ENCODE assay signal across 2 cellular contexts in the genomic region with DNA sequence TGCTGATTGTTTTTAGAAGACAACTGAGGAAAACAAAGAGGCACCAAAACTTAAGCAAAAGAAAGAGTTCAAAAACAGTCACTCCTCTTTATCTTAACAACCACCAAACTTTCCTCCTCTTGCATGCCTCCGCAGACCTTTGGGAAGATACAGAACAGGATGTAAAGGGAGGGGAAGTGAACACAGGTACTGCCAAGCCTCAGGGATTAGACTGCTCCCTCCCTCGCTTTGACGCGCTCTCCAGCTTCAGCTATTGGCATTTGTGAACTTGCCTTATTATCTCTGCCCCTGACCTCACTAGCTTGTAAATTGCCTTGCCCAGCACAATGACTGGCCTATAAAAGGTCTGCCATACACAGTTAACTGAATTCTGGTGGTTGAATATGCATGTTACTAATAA.
TF ChIP-seq lines count a peak whose summit lies in the region.

No MANE protein-coding gene starts in this region.

TF ChIP-seq in K562, 482 proteins besides CTCF, POLR2A, EP300 and RAD21:
- no peak for TF ChIP-seq MEF2A (IDR thresholded peaks at IDR 0.05; ENCODE audit: control insufficient read depth, low read depth, low read length)
- 0 out of 2 replicates have a peak, but pooled peaks have one; percentile 2 for TF ChIP-seq SPI1 (IDR thresholded peaks at IDR 0.05; ENCODE audit: borderline replicate concordance, low read depth, low read length)
- TF ChIP-seq KAT2B (IDR thresholded peaks at IDR 0.05; ENCODE audit: low read depth, low read length), result no peak

TF ChIP-seq in HepG2, 621 proteins besides CTCF, POLR2A, EP300 and RAD21:
- TF ChIP-seq ZNF224 (CRISPR knock-in tag; IDR thresholded peaks at IDR 0.05), result no peak
- TF ChIP-seq, protein P1, sequence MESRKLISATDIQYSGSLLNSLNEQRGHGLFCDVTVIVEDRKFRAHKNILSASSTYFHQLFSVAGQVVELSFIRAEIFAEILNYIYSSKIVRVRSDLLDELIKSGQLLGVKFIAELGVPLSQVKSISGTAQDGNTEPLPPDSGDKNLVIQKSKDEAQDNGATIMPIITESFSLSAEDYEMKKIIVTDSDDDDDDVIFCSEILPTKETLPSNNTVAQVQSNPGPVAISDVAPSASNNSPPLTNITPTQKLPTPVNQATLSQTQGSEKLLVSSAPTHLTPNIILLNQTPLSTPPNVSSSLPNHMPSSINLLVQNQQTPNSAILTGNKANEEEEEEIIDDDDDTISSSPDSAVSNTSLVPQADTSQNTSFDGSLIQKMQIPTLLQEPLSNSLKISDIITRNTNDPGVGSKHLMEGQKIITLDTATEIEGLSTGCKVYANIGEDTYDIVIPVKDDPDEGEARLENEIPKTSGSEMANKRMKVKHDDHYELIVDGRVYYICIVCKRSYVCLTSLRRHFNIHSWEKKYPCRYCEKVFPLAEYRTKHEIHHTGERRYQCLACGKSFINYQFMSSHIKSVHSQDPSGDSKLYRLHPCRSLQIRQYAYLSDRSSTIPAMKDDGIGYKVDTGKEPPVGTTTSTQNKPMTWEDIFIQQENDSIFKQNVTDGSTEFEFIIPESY (CRISPR knock-in tag; IDR thresholded peaks at IDR 0.05), result peak; percentile 75
- TF ChIP-seq, protein P2, sequence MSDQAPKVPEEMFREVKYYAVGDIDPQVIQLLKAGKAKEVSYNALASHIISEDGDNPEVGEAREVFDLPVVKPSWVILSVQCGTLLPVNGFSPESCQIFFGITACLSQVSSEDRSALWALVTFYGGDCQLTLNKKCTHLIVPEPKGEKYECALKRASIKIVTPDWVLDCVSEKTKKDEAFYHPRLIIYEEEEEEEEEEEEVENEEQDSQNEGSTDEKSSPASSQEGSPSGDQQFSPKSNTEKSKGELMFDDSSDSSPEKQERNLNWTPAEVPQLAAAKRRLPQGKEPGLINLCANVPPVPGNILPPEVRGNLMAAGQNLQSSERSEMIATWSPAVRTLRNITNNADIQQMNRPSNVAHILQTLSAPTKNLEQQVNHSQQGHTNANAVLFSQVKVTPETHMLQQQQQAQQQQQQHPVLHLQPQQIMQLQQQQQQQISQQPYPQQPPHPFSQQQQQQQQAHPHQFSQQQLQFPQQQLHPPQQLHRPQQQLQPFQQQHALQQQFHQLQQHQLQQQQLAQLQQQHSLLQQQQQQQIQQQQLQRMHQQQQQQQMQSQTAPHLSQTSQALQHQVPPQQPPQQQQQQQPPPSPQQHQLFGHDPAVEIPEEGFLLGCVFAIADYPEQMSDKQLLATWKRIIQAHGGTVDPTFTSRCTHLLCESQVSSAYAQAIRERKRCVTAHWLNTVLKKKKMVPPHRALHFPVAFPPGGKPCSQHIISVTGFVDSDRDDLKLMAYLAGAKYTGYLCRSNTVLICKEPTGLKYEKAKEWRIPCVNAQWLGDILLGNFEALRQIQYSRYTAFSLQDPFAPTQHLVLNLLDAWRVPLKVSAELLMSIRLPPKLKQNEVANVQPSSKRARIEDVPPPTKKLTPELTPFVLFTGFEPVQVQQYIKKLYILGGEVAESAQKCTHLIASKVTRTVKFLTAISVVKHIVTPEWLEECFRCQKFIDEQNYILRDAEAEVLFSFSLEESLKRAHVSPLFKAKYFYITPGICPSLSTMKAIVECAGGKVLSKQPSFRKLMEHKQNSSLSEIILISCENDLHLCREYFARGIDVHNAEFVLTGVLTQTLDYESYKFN (CRISPR knock-in tag; conservative IDR thresholded peaks at IDR 0.05), result 0 out of 2 replicates have a peak, but pooled peaks have one; percentile 20
- TF ChIP-seq POLR2AphosphoS2 (IDR thresholded peaks at IDR 0.05; ENCODE audit: low read depth, low read length), result no peak
- TF ChIP-seq, protein P3, sequence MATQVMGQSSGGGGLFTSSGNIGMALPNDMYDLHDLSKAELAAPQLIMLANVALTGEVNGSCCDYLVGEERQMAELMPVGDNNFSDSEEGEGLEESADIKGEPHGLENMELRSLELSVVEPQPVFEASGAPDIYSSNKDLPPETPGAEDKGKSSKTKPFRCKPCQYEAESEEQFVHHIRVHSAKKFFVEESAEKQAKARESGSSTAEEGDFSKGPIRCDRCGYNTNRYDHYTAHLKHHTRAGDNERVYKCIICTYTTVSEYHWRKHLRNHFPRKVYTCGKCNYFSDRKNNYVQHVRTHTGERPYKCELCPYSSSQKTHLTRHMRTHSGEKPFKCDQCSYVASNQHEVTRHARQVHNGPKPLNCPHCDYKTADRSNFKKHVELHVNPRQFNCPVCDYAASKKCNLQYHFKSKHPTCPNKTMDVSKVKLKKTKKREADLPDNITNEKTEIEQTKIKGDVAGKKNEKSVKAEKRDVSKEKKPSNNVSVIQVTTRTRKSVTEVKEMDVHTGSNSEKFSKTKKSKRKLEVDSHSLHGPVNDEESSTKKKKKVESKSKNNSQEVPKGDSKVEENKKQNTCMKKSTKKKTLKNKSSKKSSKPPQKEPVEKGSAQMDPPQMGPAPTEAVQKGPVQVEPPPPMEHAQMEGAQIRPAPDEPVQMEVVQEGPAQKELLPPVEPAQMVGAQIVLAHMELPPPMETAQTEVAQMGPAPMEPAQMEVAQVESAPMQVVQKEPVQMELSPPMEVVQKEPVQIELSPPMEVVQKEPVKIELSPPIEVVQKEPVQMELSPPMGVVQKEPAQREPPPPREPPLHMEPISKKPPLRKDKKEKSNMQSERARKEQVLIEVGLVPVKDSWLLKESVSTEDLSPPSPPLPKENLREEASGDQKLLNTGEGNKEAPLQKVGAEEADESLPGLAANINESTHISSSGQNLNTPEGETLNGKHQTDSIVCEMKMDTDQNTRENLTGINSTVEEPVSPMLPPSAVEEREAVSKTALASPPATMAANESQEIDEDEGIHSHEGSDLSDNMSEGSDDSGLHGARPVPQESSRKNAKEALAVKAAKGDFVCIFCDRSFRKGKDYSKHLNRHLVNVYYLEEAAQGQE (IDR thresholded peaks at IDR 0.05; ENCODE audit: borderline replicate concordance in 1 of 2, low read depth in 1 of 2, low read length in 2 of 2), result no peak
- TF ChIP-seq ZNF143 (CRISPR knock-in tag; IDR thresholded peaks at IDR 0.05), result no peak
- TF ChIP-seq TCF7 (IDR thresholded peaks at IDR 0.05; ENCODE audit: low read depth), result no peak
- no peak for TF ChIP-seq PITX1 (CRISPR knock-in tag; IDR thresholded peaks at IDR 0.05)
- TF ChIP-seq SRSF1 (optimal IDR thresholded peaks at IDR 0.05; ENCODE audit: low read depth, low read length), result no peak
- TF ChIP-seq SP4 (CRISPR knock-in tag; IDR thresholded peaks at IDR 0.05), result no peak
- TF ChIP-seq ZSCAN20 (CRISPR knock-in tag; IDR thresholded peaks at IDR 0.05; ENCODE audit: borderline replicate concordance), result no peak
- no peak for TF ChIP-seq PCBP2 (optimal IDR thresholded peaks at IDR 0.05; ENCODE audit: low read depth, low read length, poor library complexity, severe bottlenecking)
- no peak for TF ChIP-seq ZNF12 (CRISPR knock-in tag; IDR thresholded peaks at IDR 0.05)
- TF ChIP-seq ATF7-NPFF (CRISPR knock-in tag; IDR thresholded peaks at IDR 0.05; ENCODE audit: low read depth), result no peak
- TF ChIP-seq PRMT3 (CRISPR knock-in tag; IDR thresholded peaks at IDR 0.05; ENCODE audit: borderline replicate concordance, low read depth), result no peak
- TF ChIP-seq ZSCAN29 (CRISPR knock-in tag; conservative IDR thresholded peaks at IDR 0.05), result 0 out of 2 replicates have a peak, but pooled peaks have one; percentile 34
- TF ChIP-seq POLR2AphosphoS5 (IDR thresholded peaks at IDR 0.05; ENCODE audit: low read depth, low read length), result no peak
- TF ChIP-seq ZNF841 (CRISPR knock-in tag; IDR thresholded peaks at IDR 0.05; ENCODE audit: borderline replicate concordance), result no peak
- TF ChIP-seq ZMAT3 (CRISPR knock-in tag; conservative IDR thresholded peaks at IDR 0.05), result no peak
